Comparison of ENCODE assay signal across 17 cellular contexts in the genomic region with DNA sequence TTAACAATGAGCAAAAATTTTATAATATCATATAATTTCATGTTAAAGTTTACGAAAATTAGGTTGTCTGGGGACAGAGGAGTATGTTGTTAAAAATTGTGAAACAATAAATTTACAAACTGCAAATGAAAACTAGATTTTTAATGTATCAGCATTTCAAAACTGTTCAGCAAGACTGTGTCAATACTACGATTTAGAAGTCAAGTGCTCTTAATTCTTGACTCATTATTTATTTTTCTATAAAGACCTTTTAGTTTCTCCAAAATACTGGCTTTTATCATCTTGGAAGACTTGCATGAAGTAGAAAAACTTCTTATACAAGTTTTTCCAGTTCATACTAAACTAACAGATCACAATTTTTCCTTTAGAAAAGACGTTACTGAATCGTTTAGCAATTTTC.
DNase-seq lines count a peak whose midpoint lies in the region; ATAC-seq and TF ChIP-seq lines count a peak whose summit lies in the region.
"Had no signal": no experiment of that assay in that cellular context is flagged by ENCODE, and none has a peak within 500 bp of the region (broad histone marks: within the 10 kb centered on the region; RNA-seq: fewer than 3 reads in every experiment).

No MANE protein-coding gene starts in this region.

- H3K9me2 ChIP-seq in PC-3 (replicated peaks; ENCODE audit: low read length): no peaks in the 10 kb centered on the region
- H3K9me2 ChIP-seq in OCI-LY7 (ENCODE audit: insufficient read depth, low read length): no peaks in the 10 kb centered on the region
- H3K9me2 ChIP-seq: SK-N-SH had no signal

- ATAC-seq in PC-3: peak; percentile 20; the same call in 1 of the 2 replicates

- H3K36me3 Mint-ChIP-seq in Calu3 (ENCODE audit: insufficient read depth, unreplicated experiment) (no peaks in the 10 kb centered on the region), type B pancreatic cell (no peaks in the 10 kb centered on the region)
- H3K36me3 Mint-ChIP-seq in activated naive CD4-positive, alpha-beta T cell treated with anti-CD3 and anti-CD28 coated beads for 36 hours (ENCODE audit: low read depth): no peaks in the 10 kb centered on the region

- no peaks in the 10 kb centered on the region for H3K79me2 ChIP-seq in PC-3 (ENCODE audit: low read length)
- no peaks in the 10 kb centered on the region for H3K79me2 ChIP-seq in OCI-LY7 (ENCODE audit: insufficient read depth, low read depth, low read length)

- TF ChIP-seq CTCF in Calu3 (IDR thresholded peaks at IDR 0.05; ENCODE audit: unreplicated experiment): no peak
- TF ChIP-seq CTCF in PC-3 (conservative IDR thresholded peaks at IDR 0.05; ENCODE audit: low read depth, low read length): no peak
- TF ChIP-seq CTCF in type B pancreatic cell (conservative IDR thresholded peaks at IDR 0.05): no peak
- no peak for TF ChIP-seq CTCF in OCI-LY7 (conservative IDR thresholded peaks at IDR 0.05; ENCODE audit: low read length)

- CTCF ChIA-PET in Calu3 (lab: Charles Lee): no interaction called here
- CTCF ChIA-PET in PC-3 (lab: Charles Lee): no interaction called here
- CTCF ChIA-PET in activated naive CD4-positive, alpha-beta T cell treated with anti-CD3 and anti-CD28 coated beads for 36 hours (lab: Charles Lee): no interaction called here
- CTCF ChIA-PET in OCI-LY7 (lab: Charles Lee; ENCODE audit: unreplicated experiment): no interaction called here

- H3K4me3 Mint-ChIP-seq in Calu3 (ENCODE audit: low read depth, unreplicated experiment): no peak overlapping the region
- H3K4me3 Mint-ChIP-seq in type B pancreatic cell: no peak overlapping the region
- no peak overlapping the region for H3K4me3 Mint-ChIP-seq in activated naive CD4-positive, alpha-beta T cell treated with anti-CD3 and anti-CD28 coated beads for 36 hours
- H3K4me3 Mint-ChIP-seq: CD4-positive, alpha-beta T cell; IgD-negative memory B cell had no signal

- H3K4me1 Mint-ChIP-seq in Calu3 (ENCODE audit: low read depth, unreplicated experiment) (peaks cover 10% of the 10 kb centered on the region), type B pancreatic cell (ENCODE audit: unreplicated experiment) (peaks cover 18% of the 10 kb centered on the region)
- no peaks in the 10 kb centered on the region for H3K4me1 Mint-ChIP-seq in activated naive CD4-positive, alpha-beta T cell treated with anti-CD3 and anti-CD28 coated beads for 36 hours (ENCODE audit: low read depth)

- H3F3A ChIP-seq in PC-3 (ENCODE audit: low read length, unreplicated experiment): peaks cover 7% of the 10 kb centered on the region

- H2AFZ ChIP-seq in PC-3 (ENCODE audit: low read length): no peak overlapping the region
- H2AFZ ChIP-seq in OCI-LY7 (ENCODE audit: low read length): no peak overlapping the region

- H3K4me2 ChIP-seq in PC-3 (ENCODE audit: low read length): peak overlapping the region; percentile 89
- no peak overlapping the region for H3K4me2 ChIP-seq in OCI-LY7 (ENCODE audit: low read length)
- H3K4me2 ChIP-seq: BLaER1, SK-N-SH had no signal

- BruUV-seq in Calu3 (replicated peaks; lab: Mats Ljungman, UMichigan) (no TSS peak), PC-3 (replicated peaks; lab: Mats Ljungman, UMichigan) (no TSS peak), OCI-LY7 (replicated peaks; lab: Mats Ljungman, UMichigan) (no TSS peak)

- DNase-seq in Calu3 (no peak), PC-3 (peak; percentile 68), epithelial cell of prostate (ENCODE audit: low read depth, low spot score) (no peak), type B pancreatic cell (ENCODE audit: extremely low spot score, unreplicated experiment) (no peak), OCI-LY7 (ENCODE audit: low spot score) (no peak), GM03348 (ENCODE audit: low spot score) (no peak)
- no peak for DNase-seq in activated naive CD4-positive, alpha-beta T cell treated with anti-CD3 and anti-CD28 coated beads for 36 hours
- DNase-seq: ACHN; Caco-2; CD4-positive, alpha-beta T cell; NCI-H1105 treated with DMSO at 0.1 percent for 48 hours; NCI-H2081; NCI-H446 treated with DMSO at 0.1 percent for 48 hours; SIG-M5; SK-N-SH had no signal

- H3K27ac ChIP-seq in PC-3 (ENCODE audit: low read length) (peak overlapping the region; percentile 98), epithelial cell of prostate (peak overlapping the region; percentile 44), OCI-LY7 (ENCODE audit: low read depth, low read length, poor library complexity, severe bottlenecking) (no peak overlapping the region)
- H3K27ac ChIP-seq: BLaER1 had no signal

- no peaks in the 10 kb centered on the region for H3K27me3 Mint-ChIP-seq in Calu3 (ENCODE audit: unreplicated experiment)
- no peaks in the 10 kb centered on the region for H3K27me3 Mint-ChIP-seq in type B pancreatic cell
- no peaks in the 10 kb centered on the region for H3K27me3 Mint-ChIP-seq in activated naive CD4-positive, alpha-beta T cell treated with anti-CD3 and anti-CD28 coated beads for 36 hours (ENCODE audit: low read depth)
- H3K27me3 Mint-ChIP-seq: CD4-positive, alpha-beta T cell; IgD-negative memory B cell had no signal

- no peaks in the 10 kb centered on the region for H3K27me3 ChIP-seq in PC-3 (ENCODE audit: low read length)
- H3K27me3 ChIP-seq: BLaER1 had no signal

- H3K4me3 ChIP-seq in PC-3 (ENCODE audit: low read length) (peak overlapping the region; percentile 59; the same call in 1 of the 2 replicates), OCI-LY7 (ENCODE audit: low read depth, low read length, poor library complexity, severe bottlenecking) (no peak overlapping the region)
- H3K4me3 ChIP-seq: BLaER1 had no signal

- H3K9ac ChIP-seq in PC-3 (ENCODE audit: low read length): peak overlapping the region; percentile 85
- H3K9ac ChIP-seq: BLaER1, SK-N-SH had no signal

- no peaks in the 10 kb centered on the region for H3K9me3 ChIP-seq in PC-3 (ENCODE audit: low read length)
- no peaks in the 10 kb centered on the region for H3K9me3 ChIP-seq in OCI-LY7 (ENCODE audit: low read length)
- H3K9me3 ChIP-seq: BLaER1, Caco-2, SK-N-SH had no signal

- H3K36me3 ChIP-seq in PC-3 (ENCODE audit: low read depth, low read length) (no peaks in the 10 kb centered on the region), OCI-LY7 (ENCODE audit: insufficient read depth, low read length) (no peaks in the 10 kb centered on the region)
- H3K36me3 ChIP-seq: BLaER1 had no signal

- H3K27ac Mint-ChIP-seq in Calu3 (ENCODE audit: unreplicated experiment) (peak overlapping the region; percentile 68), type B pancreatic cell (peak overlapping the region; percentile 7)
- no peak overlapping the region for H3K27ac Mint-ChIP-seq in activated naive CD4-positive, alpha-beta T cell treated with anti-CD3 and anti-CD28 coated beads for 36 hours
- H3K27ac Mint-ChIP-seq: CD4-positive, alpha-beta T cell had no signal

- H4K20me1 ChIP-seq in PC-3 (ENCODE audit: low read length) (no peaks in the 10 kb centered on the region), OCI-LY7 (ENCODE audit: insufficient read depth, low read length) (no peaks in the 10 kb centered on the region)
- H4K20me1 ChIP-seq: BLaER1 had no signal

- H3K4me1 ChIP-seq in PC-3 (ENCODE audit: insufficient read depth, low read length) (peaks cover 27% of the 10 kb centered on the region), OCI-LY7 (ENCODE audit: insufficient read depth, low read length, poor library complexity, severe bottlenecking) (no peaks in the 10 kb centered on the region)
- H3K4me1 ChIP-seq: BLaER1 had no signal

- H3K9me3 Mint-ChIP-seq in Calu3 (ENCODE audit: low read depth, unreplicated experiment) (no peaks in the 10 kb centered on the region), type B pancreatic cell (no peaks in the 10 kb centered on the region)
- no peaks in the 10 kb centered on the region for H3K9me3 Mint-ChIP-seq in activated naive CD4-positive, alpha-beta T cell treated with anti-CD3 and anti-CD28 coated beads for 36 hours
- H3K9me3 Mint-ChIP-seq: CD4-positive, alpha-beta T cell; IgD-negative memory B cell had no signal

- POLR2A ChIA-PET in PC-3 (lab: Charles Lee; ENCODE audit: unreplicated experiment) (interaction anchor here (0.9 kb wide), 1 partner anchor 232 kb away, joined by 8 read pairs; the partner anchor contains the start of gene PPP3CA), OCI-LY7 (lab: Charles Lee) (interaction anchor here (0.6 kb wide), 1 partner anchor 1223 kb away, joined by 3 read pairs; no protein-coding TSS in a partner anchor)

- intact Hi-C loops in Calu3 (cut with micrococcal nuclease; ENCODE audit: unreplicated experiment) (no loop called here), PC-3 (cut with micrococcal nuclease) (loop anchor here (1.0 to 5.0 kb wide), 4 partner anchors 15 to 167 kb away; no protein-coding TSS in a partner anchor), OCI-LY7 (cut with micrococcal nuclease; ENCODE audit: unreplicated experiment) (no loop called here)
- intact Hi-C loops in activated naive CD4-positive, alpha-beta T cell treated with anti-CD3 and anti-CD28 coated beads for 36 hours (cut with micrococcal nuclease): no loop called here
